In the genomic region with DNA sequence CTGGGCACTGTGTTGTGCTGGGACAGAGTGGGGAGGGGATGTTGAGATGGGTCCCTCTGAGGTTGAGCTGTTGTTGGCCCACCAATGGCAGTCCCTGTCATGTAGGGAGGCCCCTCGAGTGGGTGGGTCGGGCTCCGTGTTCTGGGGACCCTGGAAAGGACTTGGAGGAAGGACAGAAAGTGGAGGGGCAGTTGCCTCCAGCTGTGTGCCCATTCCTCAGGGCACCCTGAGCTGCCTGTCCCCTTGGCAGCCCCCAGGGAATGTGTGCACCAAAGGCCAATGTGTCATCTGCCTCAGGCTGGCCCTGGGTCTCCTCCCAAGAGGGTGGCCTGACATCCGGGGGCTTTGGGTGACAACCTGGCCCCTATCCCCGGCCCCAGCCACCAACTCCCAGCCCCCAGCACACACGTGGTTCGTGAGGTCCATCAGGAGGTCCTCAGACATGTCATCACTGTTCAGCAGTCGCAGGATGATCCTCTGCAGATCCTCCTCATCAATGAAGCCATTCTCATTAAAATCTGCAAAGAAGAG, we compare ENCODE assay signal across 24 cellular contexts. TPM values are rescaled to one million over a fixed set of nuclear protein-coding genes. Genes with fewer than 3 reads are reported as not detected.
DNase-seq lines count a peak whose midpoint lies in the region; ATAC-seq, FAIRE-seq and TF ChIP-seq lines count a peak whose summit lies in the region.
"Had no signal": no experiment of that assay in that cellular context is flagged by ENCODE, and none has a peak within 500 bp of the region (broad histone marks: within the 10 kb centered on the region; RNA-seq: fewer than 3 reads in every experiment).

No MANE protein-coding gene starts in this region.

- peaks cover 0 to 10% of the 10 kb centered on the region in 2 experiments; a peak in 1 of 4 replicates for H3K4me1 ChIP-seq in SK-N-SH (ENCODE audit: control insufficient read depth in 1 of 2, insufficient read depth in 2 of 2, low read depth in 1 of 2, low read length in 1 of 2)
- H3K4me1 ChIP-seq in right lobe of liver, result no peaks in the 10 kb centered on the region
- no peaks in the 10 kb centered on the region for H3K4me1 ChIP-seq in HepG2 (ENCODE audit: insufficient read depth, low read length)
- H3K4me1 ChIP-seq in osteoblast (ENCODE audit: insufficient read depth, low read length), result no peaks in the 10 kb centered on the region
- no peaks in the 10 kb centered on the region for H3K4me1 ChIP-seq in SJCRH30

- no peak overlapping the region for H3K4me2 ChIP-seq in SK-N-SH
- no peak overlapping the region for H3K4me2 ChIP-seq in HepG2 (ENCODE audit: low read depth, low read length)
- H3K4me2 ChIP-seq in osteoblast (ENCODE audit: insufficient read depth, low read length), result no peak overlapping the region
- H3K4me2 ChIP-seq: KMS-11 had no signal

- no TSS peak for BruUV-seq in HepG2 (replicated peaks; lab: Mats Ljungman, UMichigan)

- intact Hi-C loops in right lobe of liver (cut with DNase I) (no loop called here), HepG2 (cut with micrococcal nuclease; ENCODE audit: unreplicated experiment) (no loop called here)

- DNase-seq in SK-N-SH (peak; percentile 36), right lobe of liver (peak in 2 of 3 donors; percentile 12 to 33), HepG2 (ENCODE audit: low spot score) (no peak), osteoblast (ENCODE audit: insufficient read length, low spot score, missing footprints) (peak; percentile 67), ureter (ENCODE audit: low spot score) (peak; percentile 8), SJCRH30 (no peak), NCI-H526 (lab: John Stamatoyannopoulos, UW) (no peak)
- DNase-seq: AML-193, HFFc6, NCI-H1417 treated with DMSO at 0.1 percent for 48 hours, NCI-H187 treated with DMSO at 0.1 percent for 48 hours, NCI-H2227 treated with DMSO at 0.1 percent for 48 hours, NCI-H510A treated with DMSO at 0.1 percent for 48 hours, NCI-H82, OCI-M1 had no signal

- H3K27ac ChIP-seq in SK-N-SH (ENCODE audit: low read depth in 2 of 2, low read length in 1 of 2) (no peak overlapping the region), right lobe of liver (no peak overlapping the region), HepG2 (ENCODE audit: extremely low read length, insufficient read depth, low read length) (no peak overlapping the region), osteoblast (ENCODE audit: low read depth, low read length) (no peak overlapping the region), SJCRH30 (no peak overlapping the region)
- H3K27ac ChIP-seq: 22Rv1, C4-2B, KMS-11 had no signal

- TF ChIP-seq EP300 in SK-N-SH (IDR thresholded peaks at IDR 0.05; ENCODE audit: borderline replicate concordance in 1 of 2, low read depth in 1 of 2, low read length in 1 of 2) (no peak), HepG2 (IDR thresholded peaks at IDR 0.05; ENCODE audit: low read depth in 2 of 2, low read length in 2 of 2) (no peak), HepG2 (CRISPR knock-in tag; IDR thresholded peaks at IDR 0.05; ENCODE audit: borderline replicate concordance) (no peak)

- no peaks in the 10 kb centered on the region for H3K79me2 ChIP-seq in SK-N-SH (ENCODE audit: insufficient read depth)
- no peaks in the 10 kb centered on the region for H3K79me2 ChIP-seq in HepG2 (ENCODE audit: insufficient read depth, low read length)
- H3K79me2 ChIP-seq in osteoblast (ENCODE audit: insufficient read depth, low read length), result no peaks in the 10 kb centered on the region

- POLR2A ChIA-PET in SK-N-SH (lab: Yijun Ruan, JAX) (no interaction called here), HepG2 (lab: Yijun Ruan, JAX) (no interaction called here)

- CTCF ChIA-PET in SK-N-SH (lab: Yijun Ruan, JAX) (interaction anchor here (0.7 to 10.9 kb wide), 2 partner anchors 22 to 160 kb away, joined by 3 to 128 read pairs; no protein-coding TSS in a partner anchor), HepG2 (lab: Yijun Ruan, JAX; ENCODE audit: low intra/inter-chr PET ratio, low total read pairs) (no interaction called here)

- H3K9me3 ChIP-seq in SK-N-SH (no peaks in the 10 kb centered on the region), right lobe of liver (no peaks in the 10 kb centered on the region), HepG2 (ENCODE audit: low read length) (no peaks in the 10 kb centered on the region), osteoblast (ENCODE audit: low read depth, low read length) (no peaks in the 10 kb centered on the region), SJCRH30 (replicated peaks) (no peaks in the 10 kb centered on the region)

- no peak overlapping the region for H2AFZ ChIP-seq in SK-N-SH (ENCODE audit: low read depth)
- no peak overlapping the region for H2AFZ ChIP-seq in HepG2 (ENCODE audit: low read length)
- H2AFZ ChIP-seq in osteoblast (ENCODE audit: low read length), result no peak overlapping the region

- no peaks in the 10 kb centered on the region for H4K20me1 ChIP-seq in SK-N-SH (ENCODE audit: insufficient read depth)
- no peaks in the 10 kb centered on the region; the same call in 1 of the 2 replicates for H4K20me1 ChIP-seq in HepG2 (ENCODE audit: insufficient read depth, low read length)
- H4K20me1 ChIP-seq in osteoblast (ENCODE audit: insufficient read depth, low read length), result no peaks in the 10 kb centered on the region

- H3F3A ChIP-seq in SK-N-SH (replicated peaks; ENCODE audit: insufficient read depth), result no peaks in the 10 kb centered on the region

- WGBS in SK-N-SH (ENCODE audit: low lambda C conversion rate), result 41% methylated on average over 8 of the region's 8 CpGs
- 30% methylated on average over 2 of the region's 8 CpGs for WGBS in right lobe of liver (ENCODE audit: insufficient coverage, low coverage, low lambda C conversion rate, missing lambda C conversion rate)
- WGBS in HepG2 (ENCODE audit: low lambda C conversion rate), result 2% methylated on average over 6 of the region's 8 CpGs

- no peak overlapping the region for H3K9ac ChIP-seq in SK-N-SH
- H3K9ac ChIP-seq in HepG2 (ENCODE audit: insufficient read depth, low read depth, low read length), result no peak overlapping the region
- H3K9ac ChIP-seq: KMS-11 had no signal

- ATAC-seq in SK-N-SH treated with all-trans-retinoic acid at 6 μM for 48 hours (no peak), right lobe of liver (no peak), HepG2 (no peak)

- H3K9me2 ChIP-seq in SK-N-SH, result no peaks in the 10 kb centered on the region

- H3K27me3 ChIP-seq in SK-N-SH (ENCODE audit: insufficient read depth) (peaks cover 62% of the 10 kb centered on the region), right lobe of liver (no peaks in the 10 kb centered on the region), HepG2 (ENCODE audit: control insufficient read depth in 1 of 2, insufficient read depth in 2 of 2, low read length in 2 of 2) (peaks cover 19 to 92% of the 10 kb centered on the region in 2 experiments), osteoblast (ENCODE audit: insufficient read depth, low read length) (peaks cover 90% of the 10 kb centered on the region), SJCRH30 (peaks cover 70% of the 10 kb centered on the region)

- no peak for TF ChIP-seq CTCF in SK-N-SH (IDR thresholded peaks at IDR 0.05)
- TF ChIP-seq CTCF in right lobe of liver (IDR thresholded peaks at IDR 0.05), result no peak
- no peak for TF ChIP-seq CTCF in HepG2 (CRISPR knock-in tag; IDR thresholded peaks at IDR 0.05)
- TF ChIP-seq CTCF in osteoblast (IDR thresholded peaks at IDR 0.05; ENCODE audit: extremely low read depth, low read depth, low read length), result no peak

- FAIRE-seq in HepG2 (lab: Jason Lieb, UNC), result no peak
- FAIRE-seq: D721Med, GM12891, GM18507, H54 had no signal

- H3K4me3 ChIP-seq in SK-N-SH (ENCODE audit: low read depth in 2 of 2, low read length in 1 of 2), result no peak overlapping the region
- H3K4me3 ChIP-seq in right lobe of liver, result no peak overlapping the region
- no peak overlapping the region for H3K4me3 ChIP-seq in HepG2 (replicated peaks in 1 of 3; ENCODE audit: insufficient read depth in 1 of 3, low read depth in 2 of 3, low read length in 3 of 3)
- H3K4me3 ChIP-seq in osteoblast (ENCODE audit: insufficient read depth, low read length), result no peak overlapping the region
- no peak overlapping the region for H3K4me3 ChIP-seq in SJCRH30

- no peak for TF ChIP-seq RAD21 in SK-N-SH (IDR thresholded peaks at IDR 0.05; ENCODE audit: low read length)
- TF ChIP-seq RAD21 in HepG2 (CRISPR knock-in tag; IDR thresholded peaks at IDR 0.05), result no peak

- in situ Hi-C loops in HepG2 (cut with HindIII; ENCODE audit: extremely low pct_ligation_motif_present, low pct_unique_long_range_greater_than_20kb), result no loop called here

- H3K36me3 ChIP-seq in SK-N-SH (replicated peaks in 1 of 2; ENCODE audit: control insufficient read depth in 1 of 2, insufficient read depth in 2 of 2, low read length in 1 of 2), result no peaks in the 10 kb centered on the region
- no peaks in the 10 kb centered on the region for H3K36me3 ChIP-seq in right lobe of liver
- no peaks in the 10 kb centered on the region for H3K36me3 ChIP-seq in HepG2 (replicated peaks in 1 of 2; ENCODE audit: control insufficient read depth in 1 of 2, insufficient read depth in 2 of 2, low read length in 2 of 2)
- H3K36me3 ChIP-seq in osteoblast (ENCODE audit: insufficient read depth, low read length), result no peaks in the 10 kb centered on the region
- no peaks in the 10 kb centered on the region for H3K36me3 ChIP-seq in SJCRH30

- TF ChIP-seq POLR2A in right lobe of liver (IDR thresholded peaks at IDR 0.05) (no peak), HepG2 (IDR thresholded peaks at IDR 0.05; ENCODE audit: insufficient read depth in 1 of 2, low read depth in 2 of 2, low read length in 2 of 2) (no peak)

RNA-seq across cellular contexts. Expression of a gene that starts 57.7 kb away (rescaled TPM):
- not detected in 2 replicates for polyA plus RNA-seq in SK-N-SH (2012; rRNA removed)
- not detected in 2 replicates for polyA plus RNA-seq in SK-N-SH (2012; cell fraction: cytosol; rRNA removed)
- polyA plus RNA-seq in SK-N-SH (2012; cell fraction: nucleus; rRNA removed), result not detected in 2 replicates
- not detected for total RNA-seq in right lobe of liver
- not detected in 2 replicates for total RNA-seq in HepG2 (2016; rRNA removed; fragmentation: Illumina TruSeq; extraction: Trizol)
- not detected in 2 replicates for total RNA-seq in HepG2 (2016; cell fraction: cytosol; rRNA removed; fragmentation: Illumina TruSeq; extraction: Trizol; ENCODE audit: low read depth)
- not detected in 2 replicates for total RNA-seq in HepG2 (2016; cell fraction: insoluble cytoplasmic fraction; rRNA removed; fragmentation: Illumina TruSeq; extraction: Trizol)
- not detected in 2 replicates for total RNA-seq in HepG2 (2016; cell fraction: membrane; rRNA removed; fragmentation: Illumina TruSeq; extraction: Trizol)
- not detected in 2 replicates for total RNA-seq in HepG2 (2016; cell fraction: nucleus; rRNA removed; fragmentation: Illumina TruSeq; extraction: Trizol)
- not detected in 2 replicates for polyA plus RNA-seq in HepG2 (2011; rRNA removed)
- polyA plus RNA-seq in HepG2 (2011; cell fraction: cytosol; rRNA removed), result not detected in 2 replicates
- not detected in 2 replicates for polyA plus RNA-seq in HepG2 (2011; cell fraction: nucleus; rRNA removed)
- not detected in 2 replicates for polyA plus RNA-seq in HepG2 (2012)
- not detected in 2 replicates for polyA plus RNA-seq in HepG2 (2016; cell fraction: cytosol; fragmentation: Illumina TruSeq; extraction: Trizol; ENCODE audit: low read depth)
- polyA plus RNA-seq in HepG2 (2016; cell fraction: insoluble cytoplasmic fraction; fragmentation: Illumina TruSeq; extraction: Trizol; ENCODE audit: low read depth), result not detected in 2 replicates
- polyA plus RNA-seq in HepG2 (2016; cell fraction: membrane; fragmentation: Illumina TruSeq; extraction: Trizol; ENCODE audit: low read depth), result not detected in 2 replicates
- polyA plus RNA-seq in HepG2 (2016; cell fraction: nucleus; fragmentation: Illumina TruSeq; extraction: Trizol; ENCODE audit: insufficient read depth, low read depth), result not detected in 2 replicates
- polyA minus RNA-seq in HepG2 (2011; rRNA and poly(A)+ RNA removed; ENCODE audit: low replicate concordance), result not detected in 2 replicates
- polyA minus RNA-seq in HepG2 (2011; cell fraction: cytosol; rRNA and poly(A)+ RNA removed), result not detected in 2 replicates
- not detected in 2 replicates for polyA minus RNA-seq in HepG2 (2011; cell fraction: nucleus; rRNA and poly(A)+ RNA removed)
- not detected in 2 replicates for total RNA-seq in osteoblast
- not detected for total RNA-seq in ureter
- not detected in 2 replicates for total RNA-seq in SJCRH30 (2014; rRNA removed; shearing (Covaris generic))
- total RNA-seq: HFFc6, M059J had no signal

Comparison
In these comparisons a context has a peak if more than half of its experiments do, and no peak if none do; other contexts are left out.
1. DNase-seq: peak in SK-N-SH (single experiment), right lobe of liver (2 of 3), osteoblast (single experiment) and ureter (single experiment); none in HepG2 (single experiment), SJCRH30 (0 of 2) and NCI-H526 (0 of 2).